In the genomic region with DNA sequence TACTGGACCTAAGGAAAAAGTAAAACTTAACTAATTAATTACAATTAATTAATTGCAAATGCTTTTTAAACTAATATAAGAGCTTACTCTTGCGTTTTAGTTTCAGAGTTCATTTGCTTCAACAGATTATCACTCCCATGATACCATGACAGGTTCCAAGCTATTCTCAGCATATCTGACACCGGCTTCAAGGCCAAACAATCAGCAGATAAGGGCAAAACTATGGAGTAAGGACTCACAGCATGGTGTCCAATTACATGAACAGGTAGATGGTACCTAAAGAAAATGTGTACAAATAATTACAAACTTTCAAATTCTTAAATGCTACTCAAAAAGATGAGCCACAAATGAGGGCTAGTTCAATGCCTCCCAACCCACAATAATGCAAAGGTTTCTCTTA, we compare ENCODE assay signal across 18 cellular contexts.
DNase-seq lines count a peak whose midpoint lies in the region; ATAC-seq and TF ChIP-seq lines count a peak whose summit lies in the region.
"Had no signal": no experiment of that assay in that cellular context is flagged by ENCODE, and none has a peak within 500 bp of the region (broad histone marks: within the 10 kb centered on the region; RNA-seq: fewer than 3 reads in every experiment).

No MANE protein-coding gene starts in this region.

- H2BK5ac ChIP-seq in mesendoderm (ENCODE audit: low read length), result no peak overlapping the region

- H3K9ac ChIP-seq in mesendoderm (ENCODE audit: low read length), result no peak overlapping the region
- H3K9ac ChIP-seq: BLaER1 had no signal

- no peaks in the 10 kb centered on the region for H3K79me1 ChIP-seq in mesendoderm (ENCODE audit: low read length)

- no peak overlapping the region for H3K56ac ChIP-seq in mesendoderm (ENCODE audit: low read length)

- no peaks in the 10 kb centered on the region for H3K36me3 ChIP-seq in cardiac muscle cell
- H3K36me3 ChIP-seq in heart left ventricle, result peaks cover 0 to 35% (median 12%) of the 10 kb centered on the region in 9 donors
- no peaks in the 10 kb centered on the region for H3K36me3 ChIP-seq in mesendoderm (ENCODE audit: control insufficient read depth, insufficient read depth, low read length)
- H3K36me3 ChIP-seq: BE2C had no signal

- no peak overlapping the region for H3K23ac ChIP-seq in mesendoderm (ENCODE audit: low read length)

- intact Hi-C loops in heart left ventricle (cut with DNase I), result no loop called here

- no peak for ATAC-seq in heart left ventricle

- H4K5ac ChIP-seq in mesendoderm (ENCODE audit: low read length), result no peak overlapping the region

- TF ChIP-seq CTCF in cardiac muscle cell (IDR thresholded peaks at IDR 0.05; ENCODE audit: low read depth, low read length) (no peak), heart left ventricle (IDR thresholded peaks at IDR 0.05) (no peak), VCaP (conservative IDR thresholded peaks at IDR 0.05) (no peak)

- DNase-seq in cardiac muscle cell (ENCODE audit: low read depth in 1 of 2, low spot score in 1 of 2) (no peak), heart left ventricle (no peak), mesendoderm (peak; percentile 10), DMS53 (lab: John Stamatoyannopoulos, UW) (no peak)
- DNase-seq: 8988T; ACHN; BE2C; C1 segment of cervical spinal cord; CD4-positive, alpha-beta memory T cell; CD4-positive, CD25-positive, alpha-beta regulatory T cell; CD8-positive, alpha-beta memory T cell; COR-L47; DMS 273 treated with DMSO at 0.1 percent for 48 hours; DMS153; DMS79 treated with DMSO at 0.1 percent for 48 hours; GF-D8 had no signal

- H3K9me3 ChIP-seq in cardiac muscle cell (ENCODE audit: low read depth) (no peaks in the 10 kb centered on the region), heart left ventricle (peaks cover 0 to 23% (median 0%) of the 10 kb centered on the region in 12 donors)
- H3K9me3 ChIP-seq: BE2C, BLaER1 had no signal

- H3K4me1 ChIP-seq in cardiac muscle cell (ENCODE audit: low read depth), result peaks cover 17% of the 10 kb centered on the region
- peaks cover 0 to 5% (median 0%) of the 10 kb centered on the region in 12 donors for H3K4me1 ChIP-seq in heart left ventricle
- peaks cover 2% of the 10 kb centered on the region for H3K4me1 ChIP-seq in mesendoderm (ENCODE audit: control insufficient read depth, low read depth, low read length)
- H3K4me1 ChIP-seq: BLaER1 had no signal

- 44 to 60% (median 54%) methylated on average over 2 of the region's 2 CpGs for WGBS in heart left ventricle, 4 donors
- WGBS in mesendoderm (ENCODE audit: extremely low coverage, insufficient coverage, low lambda C conversion rate), result no CpG with 5 or more reads among the region's 2 CpGs

- H3K27me3 ChIP-seq in cardiac muscle cell, result no peaks in the 10 kb centered on the region
- H3K27me3 ChIP-seq in heart left ventricle, result no peaks in the 10 kb centered on the region
- no peaks in the 10 kb centered on the region for H3K27me3 ChIP-seq in mesendoderm (ENCODE audit: insufficient read depth, low read length, poor library complexity)
- H3K27me3 ChIP-seq: BE2C, BLaER1 had no signal

- H3K27ac ChIP-seq in cardiac muscle cell (peak overlapping the region; percentile 55), heart left ventricle (no peak overlapping the region), VCaP (peak overlapping the region; percentile 63; the same call in 1 of the 2 replicates), mesendoderm (ENCODE audit: low read depth, low read length) (no peak overlapping the region)
- H3K27ac ChIP-seq: BLaER1 had no signal

- no peak overlapping the region for H2AK5ac ChIP-seq in mesendoderm (ENCODE audit: low read length)

- no peak overlapping the region for H3K4ac ChIP-seq in mesendoderm (ENCODE audit: low read depth, low read length)

- H3K4me3 ChIP-seq in cardiac muscle cell (no peak overlapping the region), heart left ventricle (no peak overlapping the region), mesendoderm (ENCODE audit: low read length) (no peak overlapping the region)
- H3K4me3 ChIP-seq: BLaER1 had no signal

- no peaks in the 10 kb centered on the region for H3K79me2 ChIP-seq in mesendoderm (ENCODE audit: control insufficient read depth, insufficient read depth, low read length)

- no peak overlapping the region for H3K18ac ChIP-seq in mesendoderm (ENCODE audit: low read length)

- H2BK120ac ChIP-seq in mesendoderm (ENCODE audit: low read depth, low read length), result no peak overlapping the region

- H3K4me2 ChIP-seq in mesendoderm (ENCODE audit: low read length), result no peak overlapping the region
- H3K4me2 ChIP-seq: BLaER1 had no signal

- no peak overlapping the region for H2BK15ac ChIP-seq in mesendoderm (replicated peaks; ENCODE audit: low read depth)

- no peak for TF ChIP-seq POLR2A in heart left ventricle (IDR thresholded peaks at IDR 0.05)

- no peak overlapping the region for H4K8ac ChIP-seq in mesendoderm (ENCODE audit: low read depth, low read length)

Comparison
In these comparisons a context has a peak if more than half of its experiments do, and no peak if none do; other contexts are left out.
1. H3K27ac ChIP-seq: peak in cardiac muscle cell (single experiment) and VCaP (single experiment); none in heart left ventricle (0 of 12) and mesendoderm (single experiment).